Comparison of ENCODE assay signal across 8 cellular contexts in genomic region chr10:28676968-28677888, GRCh38.
A peak's percentile ranks its signal among the peaks of the same experiment; 100 is the strongest.
DNase-seq lines count a peak whose midpoint lies in the region; ATAC-seq lines count a peak whose summit lies in the region.

BAMBI (plus strand) TSS chr10:28677521; CDS start chr10:28677898, 377 bp downstream.

- peak; percentile 94 for DNase-seq in AG08395 (ENCODE audit: low spot score)
- peak; percentile 87 for DNase-seq in NCI-H2196 (lab: John Stamatoyannopoulos, UW; ENCODE audit: unreplicated experiment)
- peak; percentile 72 for DNase-seq in cerebellar cortex (ENCODE audit: low spot score)
- peak; percentile 89 for DNase-seq in kidney glomerular epithelial cell (lab: John Stamatoyannopoulos, UW)
- peak; percentile 79 to 88 for DNase-seq in stimulated activated CD4-positive, alpha-beta T cell treated with anti-CD3 and anti-CD28 coated beads, Interleukin-15, amount 100 ng/mL, for 1 hour (ENCODE audit: low read depth in 1 of 2, low spot score in 1 of 2)

- peak; percentile 98 for ATAC-seq in GM18868 (IDR thresholded peaks at IDR 0.05; ENCODE audit: unreplicated experiment)
- ATAC-seq in HG03095 (IDR thresholded peaks at IDR 0.05; ENCODE audit: unreplicated experiment): peak; percentile 99
- peak; percentile 98 to 99 for ATAC-seq in activated CD4-positive, CD25-positive, alpha-beta regulatory T cell treated with anti-CD3 and anti-CD28 coated beads, Interleukin-2, amount 50 U/mL, for 24 hours

Comparison
In these comparisons a context has a peak if more than half of its experiments do, and no peak if none do; other contexts are left out.
1. Peak in every context shown above with its lines: DNase-seq and ATAC-seq.